In genomic region chr9:105963700-105964099, GRCh38 we compare ENCODE assay signal across 30 cellular contexts.
DNase-seq lines count a peak whose midpoint lies in the region; ATAC-seq and TF ChIP-seq lines count a peak whose summit lies in the region.
"Had no signal": no experiment of that assay in that cellular context is flagged by ENCODE, and none has a peak within 500 bp of the region (broad histone marks: within the 10 kb centered on the region; RNA-seq: fewer than 3 reads in every experiment).

No MANE protein-coding gene starts in this region.

- H3K36me3 Mint-ChIP-seq in nephron progenitor cell (ENCODE audit: low read depth), result no peaks in the 10 kb centered on the region
- no peaks in the 10 kb centered on the region for H3K36me3 Mint-ChIP-seq in effector memory CD8-positive, alpha-beta T cell (ENCODE audit: insufficient read depth)
- no peaks in the 10 kb centered on the region for H3K36me3 Mint-ChIP-seq in activated CD4-positive, alpha-beta memory T cell treated with anti-CD3 and anti-CD28 coated beads for 36 hours
- H3K36me3 Mint-ChIP-seq: CD14-positive monocyte; naive thymus-derived CD4-positive, alpha-beta T cell; stimulated activated naive B cell treated with anti-CD40 and anti-IgM and Interleukin-4, amounts not matched to agents 10 μg/mL and 1 μg/mL and 100 μg/mL, for 72 hours; type B pancreatic cell had no signal

- no peaks in the 10 kb centered on the region for H3K79me2 ChIP-seq in OCI-LY3 (ENCODE audit: low read length)

- H2AFZ ChIP-seq in OCI-LY3 (ENCODE audit: low read depth, low read length), result no peak overlapping the region

- CTCF ChIA-PET in activated CD4-positive, alpha-beta memory T cell treated with anti-CD3 and anti-CD28 coated beads for 36 hours (lab: Charles Lee), result no interaction called here

- H3K36me3 ChIP-seq in BLaER1, result no peaks in the 10 kb centered on the region
- no peaks in the 10 kb centered on the region for H3K36me3 ChIP-seq in OCI-LY3 (replicated peaks; ENCODE audit: low read depth, low read length)
- H3K36me3 ChIP-seq: colonic mucosa, HAP-1 had no signal

- no peaks in the 10 kb centered on the region for H4K20me1 ChIP-seq in BLaER1
- H4K20me1 ChIP-seq in OCI-LY3 (ENCODE audit: insufficient read depth, low read length), result no peaks in the 10 kb centered on the region

- POLR2A ChIA-PET in activated CD4-positive, alpha-beta memory T cell treated with anti-CD3 and anti-CD28 coated beads for 36 hours (lab: Charles Lee), result no interaction called here

- H3K4me2 ChIP-seq in BLaER1 (peak overlapping the region; percentile 61), OCI-LY3 (ENCODE audit: low read length) (peak overlapping the region; percentile 48; the same call in 1 of the 2 replicates)
- H3K4me2 ChIP-seq: SK-N-SH had no signal

- ATAC-seq in HG02870 (IDR thresholded peaks at IDR 0.05; ENCODE audit: unreplicated experiment), result peak; percentile 60
- no peak for ATAC-seq in effector memory CD8-positive, alpha-beta T cell (replicated peaks)
- ATAC-seq: activated T-cell treated with anti-CD3 and anti-CD28 coated beads, Interleukin-2, amount 50 U/mL, for 72 hours; naive thymus-derived CD4-positive, alpha-beta T cell; PC-3 had no signal

- no peaks in the 10 kb centered on the region for H3K9me3 ChIP-seq in BLaER1
- H3K9me3 ChIP-seq in OCI-LY3 (ENCODE audit: insufficient read depth, low read length), result no peaks in the 10 kb centered on the region
- H3K9me3 ChIP-seq: Caco-2, colonic mucosa, HAP-1, SK-N-SH had no signal

- H3K4me1 Mint-ChIP-seq in nephron progenitor cell, result peaks cover 30% of the 10 kb centered on the region
- no peaks in the 10 kb centered on the region for H3K4me1 Mint-ChIP-seq in effector memory CD8-positive, alpha-beta T cell (ENCODE audit: low read depth in 2 of 2)
- H3K4me1 Mint-ChIP-seq in activated CD4-positive, alpha-beta memory T cell treated with anti-CD3 and anti-CD28 coated beads for 36 hours (ENCODE audit: low read depth), result no peaks in the 10 kb centered on the region
- H3K4me1 Mint-ChIP-seq: CD14-positive monocyte; naive thymus-derived CD4-positive, alpha-beta T cell had no signal

- H3K27me3 Mint-ChIP-seq in nephron progenitor cell (ENCODE audit: low read depth, poor library complexity), result peaks cover 3% of the 10 kb centered on the region
- no peaks in the 10 kb centered on the region for H3K27me3 Mint-ChIP-seq in effector memory CD8-positive, alpha-beta T cell
- H3K27me3 Mint-ChIP-seq in activated CD4-positive, alpha-beta memory T cell treated with anti-CD3 and anti-CD28 coated beads for 36 hours, result no peaks in the 10 kb centered on the region
- H3K27me3 Mint-ChIP-seq: naive thymus-derived CD4-positive, alpha-beta T cell; type B pancreatic cell had no signal

- DNase-seq in nephron progenitor cell, result no peak
- DNase-seq in effector memory CD8-positive, alpha-beta T cell, result no peak
- no peak for DNase-seq in GM20000 (ENCODE audit: low spot score)
- DNase-seq in activated CD4-positive, alpha-beta memory T cell treated with anti-CD3 and anti-CD28 coated beads for 36 hours, result no peak
- DNase-seq in DMS153 (lab: John Stamatoyannopoulos, UW), result no peak
- DNase-seq: 8988T; activated CD4-positive, CD25-positive, alpha-beta regulatory T cell; activated T-cell treated with anti-CD3 and anti-CD28 coated beads, Interleukin-2, amount 50 U/mL, for 72 hours; Caco-2; colonic mucosa; DMS79 treated with DMSO at 0.1 percent for 48 hours; effector CD8-positive, alpha-beta T cell; islet precursor cell; midbrain; naive thymus-derived CD4-positive, alpha-beta T cell; NCI-H1694 treated with DMSO at 0.1 percent for 48 hours; NCI-H2171 treated with DMSO at 0.1 percent for 48 hours; NCI-H524; NK-92 treated with Interleukin-12 subunit alpha and Interleukin-12 subunit beta, amount 100 ng/mL, for 24 hours; PC-3; retina; SK-N-SH; small intestine; stimulated activated naive B cell treated with anti-CD40 and anti-IgM and Interleukin-4, amounts not matched to agents 10 μg/mL and 1 μg/mL and 100 μg/mL, for 72 hours had no signal

- no peaks in the 10 kb centered on the region for H3K9me3 Mint-ChIP-seq in nephron progenitor cell
- H3K9me3 Mint-ChIP-seq in effector memory CD8-positive, alpha-beta T cell, result peaks cover 0 to 1% of the 10 kb centered on the region in 2 donors
- no peaks in the 10 kb centered on the region for H3K9me3 Mint-ChIP-seq in activated CD4-positive, alpha-beta memory T cell treated with anti-CD3 and anti-CD28 coated beads for 36 hours
- H3K9me3 Mint-ChIP-seq: activated T-cell treated with anti-CD3 and anti-CD28 coated beads, Interleukin-2, amount 50 U/mL, for 72 hours; CD14-positive monocyte; naive thymus-derived CD4-positive, alpha-beta T cell; stimulated activated naive B cell treated with anti-CD40 and anti-IgM and Interleukin-4, amounts not matched to agents 10 μg/mL and 1 μg/mL and 100 μg/mL, for 72 hours; type B pancreatic cell had no signal

- no peak overlapping the region for H3K4me3 ChIP-seq in BLaER1
- no peak overlapping the region for H3K4me3 ChIP-seq in OCI-LY3 (ENCODE audit: low read length)
- H3K4me3 ChIP-seq: colonic mucosa, HAP-1 had no signal

- H3K27ac Mint-ChIP-seq in nephron progenitor cell, result peak overlapping the region; percentile 1
- no peak overlapping the region for H3K27ac Mint-ChIP-seq in effector memory CD8-positive, alpha-beta T cell
- no peak overlapping the region for H3K27ac Mint-ChIP-seq in activated CD4-positive, alpha-beta memory T cell treated with anti-CD3 and anti-CD28 coated beads for 36 hours
- H3K27ac Mint-ChIP-seq: activated T-cell treated with anti-CD3 and anti-CD28 coated beads, Interleukin-2, amount 50 U/mL, for 72 hours; CD14-positive monocyte; naive thymus-derived CD4-positive, alpha-beta T cell; type B pancreatic cell had no signal

- H3K27ac ChIP-seq in BLaER1 (peak overlapping the region; percentile 56; the same call in 1 of the 2 replicates), OCI-LY3 (ENCODE audit: low read length) (no peak overlapping the region)
- H3K27ac ChIP-seq: colonic mucosa had no signal

- H3K9ac ChIP-seq in BLaER1 (peak overlapping the region; percentile 30; the same call in 1 of the 2 replicates), OCI-LY3 (ENCODE audit: low read length) (no peak overlapping the region)
- H3K9ac ChIP-seq: SK-N-SH had no signal

- peaks cover 31% of the 10 kb centered on the region for H3K4me1 ChIP-seq in BLaER1
- peaks cover 60% of the 10 kb centered on the region for H3K4me1 ChIP-seq in OCI-LY3 (ENCODE audit: low read length)
- H3K4me1 ChIP-seq: colonic mucosa had no signal

- no peak overlapping the region for H3K4me3 Mint-ChIP-seq in nephron progenitor cell
- H3K4me3 Mint-ChIP-seq in effector memory CD8-positive, alpha-beta T cell, result no peak overlapping the region
- H3K4me3 Mint-ChIP-seq in activated CD4-positive, alpha-beta memory T cell treated with anti-CD3 and anti-CD28 coated beads for 36 hours, result no peak overlapping the region
- H3K4me3 Mint-ChIP-seq: activated T-cell treated with anti-CD3 and anti-CD28 coated beads, Interleukin-2, amount 50 U/mL, for 72 hours; CD14-positive monocyte; naive thymus-derived CD4-positive, alpha-beta T cell; stimulated activated naive B cell treated with anti-CD40 and anti-IgM and Interleukin-4, amounts not matched to agents 10 μg/mL and 1 μg/mL and 100 μg/mL, for 72 hours; type B pancreatic cell had no signal

- H3K27me3 ChIP-seq in BLaER1 (no peaks in the 10 kb centered on the region), OCI-LY3 (ENCODE audit: low read depth, low read length) (peaks cover 63% of the 10 kb centered on the region)
- H3K27me3 ChIP-seq: colonic mucosa had no signal

- no peak for TF ChIP-seq CTCF in OCI-LY3 (IDR thresholded peaks at IDR 0.05; ENCODE audit: low read depth, low read length)
- TF ChIP-seq CTCF in nephron progenitor cell (IDR thresholded peaks at IDR 0.05), result no peak
- TF ChIP-seq CTCF in GM20000 (IDR thresholded peaks at IDR 0.05; ENCODE audit: extremely low read depth, missing control alignments), result no peak

- intact Hi-C loops in activated CD4-positive, alpha-beta memory T cell treated with anti-CD3 and anti-CD28 coated beads for 36 hours (cut with micrococcal nuclease), result no loop called here
